Comparison of ENCODE assay signal across 11 cellular contexts in the genomic region with DNA sequence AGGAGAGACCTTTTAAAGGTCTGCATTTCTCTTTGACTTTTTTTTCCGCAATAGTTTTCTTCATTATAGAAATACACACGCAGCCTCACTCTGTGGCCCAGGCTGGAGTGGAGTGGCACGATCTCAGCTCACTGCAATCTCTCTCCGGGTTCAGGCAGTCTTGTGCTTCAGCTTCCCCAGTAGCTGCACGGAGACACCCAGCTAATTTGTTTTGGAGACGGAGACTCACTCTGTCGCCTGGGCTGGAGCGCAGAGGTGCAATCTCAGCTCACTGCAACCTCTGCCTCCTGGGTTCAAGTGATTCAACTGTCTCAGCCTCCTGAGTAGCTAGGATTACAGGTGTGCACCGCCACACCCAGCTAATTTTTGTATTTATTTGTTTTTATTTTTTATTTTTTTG. TPM values are rescaled to one million over a fixed set of nuclear protein-coding genes. Genes with fewer than 3 reads are reported as not detected.
DNase-seq lines count a peak whose midpoint lies in the region; ATAC-seq, FAIRE-seq and TF ChIP-seq lines count a peak whose summit lies in the region.
"Had no signal": no experiment of that assay in that cellular context is flagged by ENCODE, and none has a peak within 500 bp of the region (broad histone marks: within the 10 kb centered on the region; RNA-seq: fewer than 3 reads in every experiment).

No MANE protein-coding gene starts in this region.

- intact Hi-C loops in MCF 10A (cut with micrococcal nuclease) (no loop called here), breast epithelium (cut with DNase I; ENCODE audit: low total_unique reads) (loop anchor here (10.0 kb wide), 1 partner anchor 128 kb away; no protein-coding TSS in a partner anchor), kidney (cut with DNase I) (no loop called here), uterus (cut with DNase I; ENCODE audit: low total_unique reads) (no loop called here)

- ATAC-seq in T-helper 17 cell = no peak
- ATAC-seq in GM18502 (IDR thresholded peaks at IDR 0.05; ENCODE audit: poor library complexity, unreplicated experiment) = no peak

- POLR2A ChIA-PET in MCF 10A (lab: Yijun Ruan, JAX) = interaction anchor here (0.8 to 2.2 kb wide), 3 partner anchors 11 to 24 kb away, joined by 3 to 6 read pairs (median 3); no protein-coding TSS in a partner anchor

- DNase-seq in MCF 10A (ENCODE audit: unreplicated experiment) = no peak
- DNase-seq in breast epithelium (ENCODE audit: low spot score in 2 of 2) = no peak
- no peak for DNase-seq in T-helper 17 cell
- peak; percentile 62 for DNase-seq in kidney
- DNase-seq in tibial nerve (ENCODE audit: low spot score in 2 of 2) = no peak
- no peak for DNase-seq in uterus
- DNase-seq in mesenteric fat pad (ENCODE audit: low spot score) = no peak
- DNase-seq: BE2C had no signal

- H3K27me3 ChIP-seq in breast epithelium = no peaks in the 10 kb centered on the region
- H3K27me3 ChIP-seq in tibial nerve = no peaks in the 10 kb centered on the region
- H3K27me3 ChIP-seq in uterus = no peaks in the 10 kb centered on the region
- H3K27me3 ChIP-seq: BE2C, upper lobe of left lung had no signal

- no peak overlapping the region for H3K9ac ChIP-seq in kidney (ENCODE audit: low read length in 2 of 2)

- H3K9me3 ChIP-seq in breast epithelium (no peaks in the 10 kb centered on the region), T-helper 17 cell (ENCODE audit: control insufficient read depth, low read length, poor library complexity, severe bottlenecking) (no peaks in the 10 kb centered on the region), kidney (ENCODE audit: control insufficient read depth in 1 of 2, low read length in 2 of 2) (no peaks in the 10 kb centered on the region), tibial nerve (no peaks in the 10 kb centered on the region), uterus (no peaks in the 10 kb centered on the region)
- H3K9me3 ChIP-seq: BE2C, upper lobe of left lung had no signal

- no peak for TF ChIP-seq POLR2A in breast epithelium (IDR thresholded peaks at IDR 0.05)
- TF ChIP-seq POLR2A in tibial nerve (IDR thresholded peaks at IDR 0.05) = no peak
- no peak for TF ChIP-seq POLR2A in uterus (IDR thresholded peaks at IDR 0.05)

- H3K27ac ChIP-seq in breast epithelium (peak overlapping the region in 1 of 2 donors; percentile 100), kidney (ENCODE audit: low read depth in 2 of 2, low read length in 2 of 2) (no peak overlapping the region), tibial nerve (peak overlapping the region; percentile 88 to 100 (median 99)), uterus (peak overlapping the region in 1 of 2 donors; percentile 100)

- peak overlapping the region; percentile 53 for H3K27ac Mint-ChIP-seq in MCF 10A (ENCODE audit: low read depth, unreplicated experiment)
- peak overlapping the region; percentile 80 for H3K27ac Mint-ChIP-seq in T-helper 17 cell

- H3K9me3 Mint-ChIP-seq in MCF 10A (ENCODE audit: unreplicated experiment) = no peaks in the 10 kb centered on the region

- H3K4me1 Mint-ChIP-seq in MCF 10A (ENCODE audit: insufficient read depth, unreplicated experiment) (peaks cover 16% of the 10 kb centered on the region), T-helper 17 cell (peaks cover 24% of the 10 kb centered on the region)

- BruUV-seq in MCF 10A (replicated peaks; lab: Mats Ljungman, UMichigan) = no TSS peak

- no peak for TF ChIP-seq EP300 in tibial nerve (IDR thresholded peaks at IDR 0.05)

- H3K4me3 Mint-ChIP-seq in MCF 10A (ENCODE audit: unreplicated experiment) = peak overlapping the region; percentile 73
- peak overlapping the region; percentile 91 for H3K4me3 Mint-ChIP-seq in T-helper 17 cell

- H3K36me3 Mint-ChIP-seq in MCF 10A (ENCODE audit: insufficient read depth, unreplicated experiment) = no peaks in the 10 kb centered on the region
- H3K36me3 Mint-ChIP-seq in T-helper 17 cell (ENCODE audit: low read depth) = no peaks in the 10 kb centered on the region

- WGBS in tibial nerve, 2 donors = 69 to 74% methylated on average over 9 of the region's 9 CpGs

- H3K4me1 ChIP-seq in breast epithelium (peaks cover 23 to 27% of the 10 kb centered on the region in 2 donors), kidney (ENCODE audit: control insufficient read depth in 1 of 2, insufficient read depth in 1 of 2, low read depth in 1 of 2, low read length in 2 of 2) (peaks cover 17 to 34% of the 10 kb centered on the region in 2 donors), tibial nerve (peaks cover 0 to 67% (median 49%) of the 10 kb centered on the region in 4 donors), uterus (peaks cover 13 to 20% of the 10 kb centered on the region in 2 donors)

- CTCF ChIA-PET in MCF 10A (lab: Yijun Ruan, JAX) = interaction anchor here (0.6 to 1.5 kb wide), 2 partner anchors 34 to 35 kb away, joined by 3 read pairs; no protein-coding TSS in a partner anchor

- H3K27me3 Mint-ChIP-seq in MCF 10A (ENCODE audit: insufficient read depth, unreplicated experiment) (no peaks in the 10 kb centered on the region), T-helper 17 cell (no peaks in the 10 kb centered on the region)

- no peak overlapping the region for H3K4me3 ChIP-seq in breast epithelium
- no peak overlapping the region for H3K4me3 ChIP-seq in kidney (ENCODE audit: low read length in 2 of 2)
- no peak overlapping the region for H3K4me3 ChIP-seq in tibial nerve
- no peak overlapping the region for H3K4me3 ChIP-seq in uterus

- FAIRE-seq in kidney (lab: Jason Lieb, UNC) = no peak
- FAIRE-seq: GM19239 had no signal

- H3K36me3 ChIP-seq in breast epithelium = no peaks in the 10 kb centered on the region
- H3K36me3 ChIP-seq in kidney (ENCODE audit: control insufficient read depth in 1 of 2, insufficient read depth in 2 of 2, low read length in 2 of 2) = no peaks in the 10 kb centered on the region
- H3K36me3 ChIP-seq in tibial nerve = no peaks in the 10 kb centered on the region
- no peaks in the 10 kb centered on the region for H3K36me3 ChIP-seq in uterus
- H3K36me3 ChIP-seq: BE2C, upper lobe of left lung had no signal

- TF ChIP-seq CTCF in MCF 10A (IDR thresholded peaks at IDR 0.05; ENCODE audit: unreplicated experiment) (no peak), breast epithelium (IDR thresholded peaks at IDR 0.05) (no peak), kidney (IDR thresholded peaks at IDR 0.05; ENCODE audit: borderline replicate concordance, extremely low read depth, insufficient read depth) (no peak), tibial nerve (IDR thresholded peaks at IDR 0.05) (no peak), uterus (IDR thresholded peaks at IDR 0.05) (no peak)

RNA-seq across cellular contexts. Expression of gene MKNK2, which starts 11.7 kb away (rescaled TPM):
- total RNA-seq in MCF 10A (2022) = 146 and 224 TPM in 2 replicates
- total RNA-seq in breast epithelium = 100 to 1,000 TPM in 1 of 3 donors, 10 to 100 TPM in 2; 94.7 to 170 (median 97.0) TPM
- 100 to 1,000 TPM; 256 to 288 TPM for total RNA-seq in T-helper 17 cell
- 190 TPM for total RNA-seq in kidney
- polyA plus RNA-seq in kidney (ENCODE audit: insufficient read depth, low read depth, low replicate concordance) = 67.2 TPM
- total RNA-seq in tibial nerve = 100 to 1,000 TPM; 126 to 265 (median 152) TPM
- 100 to 1,000 TPM in 2 of 4 donors, 10 to 100 TPM in 2; 34.6 to 155 (median 81.7) TPM for total RNA-seq in uterus
- total RNA-seq in mesenteric fat pad = 240 TPM

RNA-seq across cellular contexts. Expression of gene MOB3A, which starts 33.4 kb away (rescaled TPM):
- total RNA-seq in MCF 10A (2022) = 40.9 and 47.2 TPM in 2 replicates
- total RNA-seq in breast epithelium = 10 to 100 TPM; 18.3 to 45.8 (median 29.2) TPM
- 100 to 1,000 TPM; 108 to 162 TPM for total RNA-seq in T-helper 17 cell
- 59.7 TPM for total RNA-seq in kidney
- polyA plus RNA-seq in kidney (ENCODE audit: insufficient read depth, low read depth, low replicate concordance) = 16.9 TPM
- 10 to 100 TPM; 31.7 to 70.8 (median 35.2) TPM for total RNA-seq in tibial nerve
- 10 to 100 TPM; 10.2 to 81.4 (median 20.7) TPM for total RNA-seq in uterus
- total RNA-seq in mesenteric fat pad = 79.4 TPM

RNA-seq across cellular contexts. Expression of gene IZUMO4, which starts 33.9 kb away (rescaled TPM):
- total RNA-seq in MCF 10A (2022) (3.1 and 5.3 TPM in 2 replicates), breast epithelium (10 to 100 TPM in 1 of 3 donors, 1 to 10 TPM in 2; 3.6 to 12.8 (median 3.7) TPM), T-helper 17 cell (10 to 100 TPM; 12.3 to 19.8 TPM), kidney (4.3 TPM), tibial nerve (10 to 100 TPM; 28.6 to 46.3 (median 33.2) TPM), uterus (10 to 100 TPM in 1 of 4 donors, 1 to 10 TPM in 3; 1.5 to 86.1 (median 5.7) TPM), mesenteric fat pad (2.4 TPM)
- polyA plus RNA-seq in kidney (ENCODE audit: insufficient read depth, low read depth, low replicate concordance) = 8.9 TPM

RNA-seq across cellular contexts. Expression of gene BTBD2, which starts 47.3 kb away (rescaled TPM):
- total RNA-seq in MCF 10A (2022) (53.1 and 53.4 TPM in 2 replicates), breast epithelium (10 to 100 TPM; 52.0 to 67.2 (median 54.4) TPM), T-helper 17 cell (10 to 100 TPM; 53.4 to 64.6 TPM), kidney (70.3 TPM), tibial nerve (10 to 100 TPM; 54.0 to 94.5 (median 73.5) TPM), uterus (100 to 1,000 TPM in 1 of 4 donors, 10 to 100 TPM in 3; 48.2 to 105 (median 61.8) TPM), mesenteric fat pad (61.4 TPM)
- 57.0 TPM for polyA plus RNA-seq in kidney (ENCODE audit: insufficient read depth, low read depth, low replicate concordance)

Comparison
In these comparisons a context has a peak if more than half of its experiments do, and no peak if none do; other contexts are left out.
1. H3K27ac ChIP-seq: peak in tibial nerve (4 of 4); none in kidney (0 of 2).